8 cellular contexts compared by ENCODE assay signal in the genomic region with DNA sequence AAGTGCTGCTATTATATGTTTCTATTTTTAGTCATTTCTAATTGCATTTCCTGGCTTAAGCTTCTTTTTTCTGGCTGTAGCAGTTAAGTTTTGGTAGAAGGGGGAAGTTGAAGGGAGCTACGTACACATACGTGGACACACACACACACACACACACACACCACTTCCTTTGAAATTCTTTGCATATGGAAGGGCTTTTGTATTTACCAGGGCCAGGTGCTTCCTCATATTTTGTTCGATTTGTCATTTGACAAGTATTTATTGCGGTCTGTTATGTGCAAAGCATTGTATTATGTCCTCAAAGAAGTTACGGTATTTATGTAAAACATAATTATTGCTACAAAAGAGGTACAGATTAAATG.
A peak's percentile ranks its signal among the peaks of the same experiment; 100 is the strongest.
DNase-seq lines count a peak whose midpoint lies in the region; ATAC-seq and TF ChIP-seq lines count a peak whose summit lies in the region.

No MANE protein-coding gene starts in this region.

- H3K27ac ChIP-seq in subcutaneous abdominal adipose tissue (ENCODE audit: low read depth, low read length) = peak overlapping the region; percentile 88

- intact Hi-C loops in activated CD8-positive, alpha-beta T cell treated with anti-CD3 and anti-CD28 coated beads for 36 hours (cut with micrococcal nuclease) = no loop called here

- H3K9ac ChIP-seq in subcutaneous abdominal adipose tissue (ENCODE audit: low read length in 5 of 5) = no peak overlapping the region

- H3K36me3 ChIP-seq in subcutaneous abdominal adipose tissue (ENCODE audit: control insufficient read depth in 5 of 5, insufficient read depth in 5 of 5, low read length in 5 of 5) = peaks cover 6 to 14% (median 8%) of the 10 kb centered on the region in 5 donors

- H3K4me1 Mint-ChIP-seq in activated CD8-positive, alpha-beta T cell treated with anti-CD3 and anti-CD28 coated beads for 36 hours (ENCODE audit: low read depth) = peaks cover 32% of the 10 kb centered on the region
- peaks cover 7% of the 10 kb centered on the region for H3K4me1 Mint-ChIP-seq in activated CD8-positive, alpha-beta T cell treated with anti-CD3 and anti-CD28 coated beads, Interleukin-2, amount 10 ng/mL, durations not matched to agents 7 days and 5 days (ENCODE audit: low read depth)

- H3K9me3 ChIP-seq in subcutaneous abdominal adipose tissue (ENCODE audit: control insufficient read depth in 5 of 5, low read length in 5 of 5) = no peaks in the 10 kb centered on the region

- H3K27me3 ChIP-seq in subcutaneous abdominal adipose tissue (ENCODE audit: control insufficient read depth in 5 of 5, insufficient read depth in 4 of 5, low read length in 5 of 5) = no peaks in the 10 kb centered on the region

- TF ChIP-seq CTCF in activated CD8-positive, alpha-beta T cell treated with anti-CD3 and anti-CD28 coated beads for 36 hours (IDR thresholded peaks at IDR 0.05) = no peak

- H3K27ac Mint-ChIP-seq in activated CD8-positive, alpha-beta T cell treated with anti-CD3 and anti-CD28 coated beads for 36 hours = peak overlapping the region; percentile 79
- H3K27ac Mint-ChIP-seq in activated CD8-positive, alpha-beta T cell treated with anti-CD3 and anti-CD28 coated beads, Interleukin-2, amount 10 ng/mL, durations not matched to agents 7 days and 5 days = no peak overlapping the region

- POLR2A ChIA-PET in activated CD8-positive, alpha-beta T cell treated with anti-CD3 and anti-CD28 coated beads for 36 hours (lab: Charles Lee) = interaction anchor here (2.6 kb wide), 1 partner anchor 27 kb away, joined by 8 read pairs; no protein-coding TSS in a partner anchor
- POLR2A ChIA-PET in activated CD8-positive, alpha-beta T cell treated with anti-CD3 and anti-CD28 coated beads, Interleukin-2, amount 10 ng/mL, durations not matched to agents 7 days and 5 days (lab: Charles Lee) = no interaction called here

- H3K9me3 Mint-ChIP-seq in activated CD8-positive, alpha-beta T cell treated with anti-CD3 and anti-CD28 coated beads for 36 hours = peaks cover 3% of the 10 kb centered on the region
- no peaks in the 10 kb centered on the region for H3K9me3 Mint-ChIP-seq in activated CD8-positive, alpha-beta T cell treated with anti-CD3 and anti-CD28 coated beads, Interleukin-2, amount 10 ng/mL, durations not matched to agents 7 days and 5 days (ENCODE audit: insufficient read depth)

- peaks cover 4 to 29% (median 22%) of the 10 kb centered on the region in 5 donors for H3K4me1 ChIP-seq in subcutaneous abdominal adipose tissue (ENCODE audit: control insufficient read depth in 5 of 5, insufficient read depth in 5 of 5, low read length in 5 of 5)

- no peak for DNase-seq in activated CD8-positive, alpha-beta T cell treated with anti-CD3 and anti-CD28 coated beads for 36 hours
- no peak for DNase-seq in activated CD8-positive, alpha-beta T cell treated with anti-CD3 and anti-CD28 coated beads, Interleukin-2, amount 10 ng/mL, durations not matched to agents 7 days and 5 days
- DNase-seq in SIG-M5 treated with dmso at 0.1 percent for 504 hours (lab: John Stamatoyannopoulos, UW; ENCODE audit: unreplicated experiment) = peak; percentile 75
- DNase-seq in germinal center (ENCODE audit: low spot score) = peak; percentile 26
- no peak for DNase-seq in inferior parietal cortex (ENCODE audit: extremely low spot score)
- DNase-seq in cerebellum (ENCODE audit: low spot score) = no peak

- H3K36me3 Mint-ChIP-seq in activated CD8-positive, alpha-beta T cell treated with anti-CD3 and anti-CD28 coated beads for 36 hours (ENCODE audit: low read depth) = peaks cover 59% of the 10 kb centered on the region
- peaks cover 78% of the 10 kb centered on the region for H3K36me3 Mint-ChIP-seq in activated CD8-positive, alpha-beta T cell treated with anti-CD3 and anti-CD28 coated beads, Interleukin-2, amount 10 ng/mL, durations not matched to agents 7 days and 5 days (ENCODE audit: low read depth)

- ATAC-seq in activated CD8-positive, alpha-beta T cell treated with anti-CD3 and anti-CD28 coated beads for 36 hours = no peak
- no peak for ATAC-seq in activated CD8-positive, alpha-beta T cell treated with anti-CD3 and anti-CD28 coated beads, Interleukin-2, amount 10 ng/mL, durations not matched to agents 7 days and 5 days
- no peak for ATAC-seq in GM21737 (IDR thresholded peaks at IDR 0.05; ENCODE audit: unreplicated experiment)

- CTCF ChIA-PET in activated CD8-positive, alpha-beta T cell treated with anti-CD3 and anti-CD28 coated beads for 36 hours (lab: Charles Lee) = interaction anchor here (1.0 to 2.2 kb wide), 3 partner anchors 10 to 19 kb away, joined by 3 to 9 read pairs (median 3); no protein-coding TSS in a partner anchor
- CTCF ChIA-PET in activated CD8-positive, alpha-beta T cell treated with anti-CD3 and anti-CD28 coated beads, Interleukin-2, amount 10 ng/mL, durations not matched to agents 7 days and 5 days (lab: Charles Lee) = interaction anchor here (1.0 to 2.9 kb wide), 3 partner anchors 12 to 38 kb away, joined by 3 to 8 read pairs (median 7); no protein-coding TSS in a partner anchor

- H3K27me3 Mint-ChIP-seq in activated CD8-positive, alpha-beta T cell treated with anti-CD3 and anti-CD28 coated beads for 36 hours = no peaks in the 10 kb centered on the region
- no peaks in the 10 kb centered on the region for H3K27me3 Mint-ChIP-seq in activated CD8-positive, alpha-beta T cell treated with anti-CD3 and anti-CD28 coated beads, Interleukin-2, amount 10 ng/mL, durations not matched to agents 7 days and 5 days (ENCODE audit: low read depth)

- no peak overlapping the region for H3K4me3 Mint-ChIP-seq in activated CD8-positive, alpha-beta T cell treated with anti-CD3 and anti-CD28 coated beads for 36 hours
- no peak overlapping the region for H3K4me3 Mint-ChIP-seq in activated CD8-positive, alpha-beta T cell treated with anti-CD3 and anti-CD28 coated beads, Interleukin-2, amount 10 ng/mL, durations not matched to agents 7 days and 5 days

- H3K4me3 ChIP-seq in subcutaneous abdominal adipose tissue (ENCODE audit: low read depth in 1 of 5, low read length in 5 of 5) = no peak overlapping the region

Comparison
In these comparisons a context has a peak if more than half of its experiments do, and no peak if none do; other contexts are left out.
1. DNase-seq: peak in SIG-M5 treated with dmso at 0.1 percent for 504 hours (single experiment) and germinal center (single experiment); none in activated CD8-positive, alpha-beta T cell treated with anti-CD3 and anti-CD28 coated beads for 36 hours (single experiment), activated CD8-positive, alpha-beta T cell treated with anti-CD3 and anti-CD28 coated beads, Interleukin-2, amount 10 ng/mL, durations not matched to agents 7 days and 5 days (single experiment), inferior parietal cortex (single experiment) and cerebellum (single experiment).